ENCODE assay signal across 8 cellular contexts in the genomic region with DNA sequence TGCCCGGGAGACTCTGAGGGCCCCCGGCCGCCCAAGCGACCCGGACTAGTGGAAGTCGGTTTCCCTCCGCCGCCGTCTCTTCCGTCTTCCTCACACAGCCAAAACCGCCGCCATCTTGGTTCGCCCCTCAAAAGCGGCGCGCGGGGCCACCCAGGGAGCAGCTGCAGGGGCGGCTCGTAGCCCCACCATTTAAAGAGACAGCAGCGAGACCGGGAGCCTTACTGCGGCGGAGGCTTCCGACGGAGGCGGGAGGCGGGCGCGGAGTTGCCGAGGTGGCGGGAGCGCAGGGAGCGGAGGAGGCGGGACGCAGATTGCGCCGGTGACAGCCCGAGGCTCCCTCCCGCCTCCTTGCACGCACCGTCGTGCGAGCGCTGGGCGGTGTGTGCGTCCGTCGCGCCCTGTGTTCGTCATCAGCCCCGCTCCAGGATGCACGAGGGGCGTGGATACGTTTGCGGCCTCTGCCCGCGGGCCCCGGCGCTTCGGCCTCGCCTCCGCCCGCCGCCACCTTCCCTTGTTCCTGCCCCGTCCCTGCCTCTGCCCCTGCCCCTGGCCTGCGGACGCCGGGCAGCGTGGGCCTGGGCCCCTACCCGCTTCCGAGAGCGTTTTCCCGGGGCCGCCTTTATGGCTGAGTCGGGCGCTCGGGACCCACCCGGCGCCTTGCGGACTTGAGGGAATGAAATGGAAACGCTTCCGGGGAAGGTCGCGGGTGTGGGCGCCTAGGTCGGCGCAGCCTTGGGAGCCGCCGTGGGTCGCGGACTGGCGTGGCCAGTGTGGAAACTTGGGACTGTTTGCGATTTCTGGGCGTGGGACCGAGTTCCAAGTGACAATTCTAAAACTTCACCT. TPM values are rescaled to one million over a fixed set of nuclear protein-coding genes. Genes with fewer than 3 reads are reported as not detected.
DNase-seq lines count a peak whose midpoint lies in the region; ATAC-seq and TF ChIP-seq lines count a peak whose summit lies in the region.

Gene PPP4R3A (minus strand): TSS at position 140 of the 843 bp plus-strand sequence. CDS start 663 bp downstream, outside the sequence.

- no peaks in the 10 kb centered on the region for H3K9me3 Mint-ChIP-seq in activated T-helper 2 cell treated with anti-CD3 and anti-CD28 coated beads, Interferon-gamma antibody, Interleukin-2, Interleukin-4, amounts not matched to agents 10 μg/mL and 5 μg/mL and 100 μg/mL, durations not matched to agents 14 hours and 24 hours and 36 hours
- no peaks in the 10 kb centered on the region for H3K9me3 Mint-ChIP-seq in natural killer cell treated with Interleukin-12 subunit alpha and Interleukin-12 subunit beta and Interleukin-15 and Interleukin-18, amount 100 ng/mL, for 72 hours

- peak within 1 kb of the TSS; percentile 99 for H3K27ac Mint-ChIP-seq in activated T-helper 2 cell treated with anti-CD3 and anti-CD28 coated beads, Interferon-gamma antibody, Interleukin-2, Interleukin-4, amounts not matched to agents 10 μg/mL and 5 μg/mL and 100 μg/mL, durations not matched to agents 14 hours and 24 hours and 36 hours
- H3K27ac Mint-ChIP-seq in natural killer cell treated with Interleukin-12 subunit alpha and Interleukin-12 subunit beta and Interleukin-15 and Interleukin-18, amount 100 ng/mL, for 72 hours, result peak within 1 kb of the TSS; percentile 99 to 100

- DNase-seq in EH (ENCODE audit: low read depth), result peak; percentile 97
- DNase-seq in H4 (ENCODE audit: low spot score), result peak; percentile 97
- DNase-seq in LoVo (ENCODE audit: low spot score), result peak; percentile 95
- peak; percentile 97 for DNase-seq in RWPE2 (ENCODE audit: low spot score)
- peak; percentile 94 for DNase-seq in activated T-helper 2 cell treated with anti-CD3 and anti-CD28 coated beads, Interferon-gamma antibody, Interleukin-2, Interleukin-4, amounts not matched to agents 10 μg/mL and 5 μg/mL and 100 μg/mL, durations not matched to agents 14 hours and 24 hours and 36 hours (ENCODE audit: low spot score)
- DNase-seq in fibroblast of peridontal ligament (ENCODE audit: extremely low read depth), result peak; percentile 96
- DNase-seq in natural killer cell treated with Interleukin-12 subunit alpha and Interleukin-12 subunit beta and Interleukin-15 and Interleukin-18, amount 100 ng/mL, for 72 hours (ENCODE audit: low spot score), result peak; percentile 96
- DNase-seq in stimulated activated naive CD8-positive, alpha-beta T cell treated with anti-CD3 and anti-CD28 coated beads, Interleukin-15, Interleukin-2, amounts not matched to agents 100 U/mL and 50 U/mL, for 24 hours, result peak; percentile 92

- peak; percentile 88 for ATAC-seq in RWPE2 (ENCODE audit: low read depth)
- ATAC-seq in natural killer cell treated with Interleukin-12 subunit alpha and Interleukin-12 subunit beta and Interleukin-15 and Interleukin-18, amount 100 ng/mL, for 72 hours, result peak; percentile 94 to 96
- ATAC-seq in stimulated activated naive CD8-positive, alpha-beta T cell treated with anti-CD3 and anti-CD28 coated beads, Interleukin-15, Interleukin-2, amounts not matched to agents 100 U/mL and 50 U/mL, for 24 hours, result peak; percentile 93

- intact Hi-C loops in activated T-helper 2 cell treated with anti-CD3 and anti-CD28 coated beads, Interferon-gamma antibody, Interleukin-2, Interleukin-4, amounts not matched to agents 10 μg/mL and 5 μg/mL and 100 μg/mL, durations not matched to agents 14 hours and 24 hours and 36 hours (cut with micrococcal nuclease), result loop anchor here (1.0 to 10.0 kb wide), 7 partner anchors 16 to 530 kb away; partner anchors contain the start of gene TRIP11

- no peak for TF ChIP-seq CTCF in RWPE2 (IDR thresholded peaks at IDR 0.05; ENCODE audit: poor library complexity, severe bottlenecking)

- H3K27me3 Mint-ChIP-seq in activated T-helper 2 cell treated with anti-CD3 and anti-CD28 coated beads, Interferon-gamma antibody, Interleukin-2, Interleukin-4, amounts not matched to agents 10 μg/mL and 5 μg/mL and 100 μg/mL, durations not matched to agents 14 hours and 24 hours and 36 hours (ENCODE audit: low read depth), result peaks cover 2% of the 10 kb centered on the region
- H3K27me3 Mint-ChIP-seq in natural killer cell treated with Interleukin-12 subunit alpha and Interleukin-12 subunit beta and Interleukin-15 and Interleukin-18, amount 100 ng/mL, for 72 hours, result no peaks in the 10 kb centered on the region

- peak within 1 kb of the TSS; percentile 89 for H3K27ac ChIP-seq in RWPE2 (ENCODE audit: poor library complexity, severe bottlenecking)

- H3K36me3 Mint-ChIP-seq in activated T-helper 2 cell treated with anti-CD3 and anti-CD28 coated beads, Interferon-gamma antibody, Interleukin-2, Interleukin-4, amounts not matched to agents 10 μg/mL and 5 μg/mL and 100 μg/mL, durations not matched to agents 14 hours and 24 hours and 36 hours (ENCODE audit: low read depth), result peaks cover 35% of the 10 kb centered on the region
- H3K36me3 Mint-ChIP-seq in natural killer cell treated with Interleukin-12 subunit alpha and Interleukin-12 subunit beta and Interleukin-15 and Interleukin-18, amount 100 ng/mL, for 72 hours, result peaks cover 16% of the 10 kb centered on the region

- H3K4me1 Mint-ChIP-seq in activated T-helper 2 cell treated with anti-CD3 and anti-CD28 coated beads, Interferon-gamma antibody, Interleukin-2, Interleukin-4, amounts not matched to agents 10 μg/mL and 5 μg/mL and 100 μg/mL, durations not matched to agents 14 hours and 24 hours and 36 hours (ENCODE audit: low read depth), result peaks cover 21% of the 10 kb centered on the region
- H3K4me1 Mint-ChIP-seq in natural killer cell treated with Interleukin-12 subunit alpha and Interleukin-12 subunit beta and Interleukin-15 and Interleukin-18, amount 100 ng/mL, for 72 hours (ENCODE audit: low read depth in 2 of 2), result peaks cover 7 to 28% of the 10 kb centered on the region in 2 donors

- peak within 1 kb of the TSS; percentile 97 for H3K4me3 Mint-ChIP-seq in activated T-helper 2 cell treated with anti-CD3 and anti-CD28 coated beads, Interferon-gamma antibody, Interleukin-2, Interleukin-4, amounts not matched to agents 10 μg/mL and 5 μg/mL and 100 μg/mL, durations not matched to agents 14 hours and 24 hours and 36 hours (ENCODE audit: low read depth)
- peak within 1 kb of the TSS; percentile 98 for H3K4me3 Mint-ChIP-seq in natural killer cell treated with Interleukin-12 subunit alpha and Interleukin-12 subunit beta and Interleukin-15 and Interleukin-18, amount 100 ng/mL, for 72 hours

- H3K4me3 ChIP-seq in RWPE2 (ENCODE audit: severe bottlenecking), result peak within 1 kb of the TSS; percentile 78

- H3K9me3 ChIP-seq in RWPE2 (ENCODE audit: severe bottlenecking), result no peaks in the 10 kb centered on the region

- peaks cover 4% of the 10 kb centered on the region for H3K4me1 ChIP-seq in RWPE2 (ENCODE audit: insufficient read depth, poor library complexity, severe bottlenecking)

- H3K27me3 ChIP-seq in RWPE2 (ENCODE audit: insufficient read depth, poor library complexity, severe bottlenecking), result no peaks in the 10 kb centered on the region

- peaks cover 32% of the 10 kb centered on the region for H3K36me3 ChIP-seq in RWPE2 (ENCODE audit: low read depth)

RNA-seq across cellular contexts. Expression of gene PPP4R3A, which starts in this region (rescaled TPM):
- 24.2 and 25.7 TPM in 2 replicates for total RNA-seq in H4 (2014; rRNA removed; shearing (Covaris generic))
- total RNA-seq in activated T-helper 2 cell treated with anti-CD3 and anti-CD28 coated beads, Interferon-gamma antibody, Interleukin-2, Interleukin-4, amounts not matched to agents 10 μg/mL and 5 μg/mL and 100 μg/mL, durations not matched to agents 14 hours and 24 hours and 36 hours, result 104 and 121 TPM in 2 replicates
- total RNA-seq in natural killer cell treated with Interleukin-12 subunit alpha and Interleukin-12 subunit beta and Interleukin-15 and Interleukin-18, amount 100 ng/mL, for 72 hours, result 100 to 1,000 TPM; 136 to 138 TPM

Comparison
In these comparisons a context has a peak if more than half of its experiments do, and no peak if none do; other contexts are left out.
1. Peak in every context shown above with its lines: DNase-seq, ATAC-seq, H3K4me3 ChIP-seq and H3K27ac ChIP-seq.